In the genomic region with DNA sequence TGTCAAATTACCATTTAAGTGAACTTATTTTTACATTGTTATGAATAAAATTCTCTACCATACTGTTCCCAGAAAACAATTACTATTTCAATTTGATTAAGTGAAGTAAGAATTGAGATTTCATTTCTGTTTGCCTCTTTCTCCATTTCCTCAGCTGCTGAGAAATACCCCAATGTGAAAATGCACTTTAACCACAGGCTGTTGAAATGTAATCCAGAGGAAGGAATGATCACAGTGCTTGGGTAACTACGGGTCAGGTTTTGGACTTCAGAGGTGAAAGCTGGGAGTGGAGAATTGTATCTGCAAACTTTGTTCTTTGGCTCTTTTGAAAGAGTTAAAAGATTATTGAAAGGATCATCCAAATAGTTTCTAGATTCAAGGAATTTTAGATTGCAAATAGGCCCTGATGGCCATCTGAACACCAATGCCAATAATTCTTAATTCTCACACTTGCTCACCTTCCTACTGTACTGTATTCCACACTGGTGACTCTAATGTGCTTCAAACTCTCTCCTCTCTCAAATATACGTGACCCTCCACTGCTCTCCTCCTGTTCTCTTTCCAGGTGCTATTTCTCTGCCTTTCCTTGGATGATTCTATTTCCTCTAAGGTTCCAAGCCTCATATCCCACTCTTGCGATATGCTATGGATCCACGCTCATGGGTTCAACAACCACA, we compare ENCODE assay signal across 1 cellular context.
A peak's percentile ranks its signal among the peaks of the same experiment; 100 is the strongest.
TF ChIP-seq lines count a peak whose summit lies in the region.

No MANE protein-coding gene starts in this region.

TF ChIP-seq in HepG2, 621 proteins besides CTCF, POLR2A, EP300 and RAD21 (continued from another document):
- TF ChIP-seq CBX2 (IDR thresholded peaks at IDR 0.05; ENCODE audit: low read depth, low read length) (no peak), CBX2 (CRISPR knock-in tag; IDR thresholded peaks at IDR 0.05; ENCODE audit: low read depth) (no peak), KDM5A (IDR thresholded peaks at IDR 0.05; ENCODE audit: borderline replicate concordance, low read length) (no peak), ZFP90 (CRISPR knock-in tag; IDR thresholded peaks at IDR 0.05; ENCODE audit: borderline replicate concordance) (no peak), HNF4A (CRISPR knock-in tag; IDR thresholded peaks at IDR 0.05) (peak; percentile 36), HNF4G (IDR thresholded peaks at IDR 0.05; ENCODE audit: borderline replicate concordance, low read depth, low read length) (peak; percentile 31; the same call in 1 of the 2 replicates), HNF4G (CRISPR knock-in tag; IDR thresholded peaks at IDR 0.05; ENCODE audit: borderline replicate concordance, low read depth) (no peak), NCOA5 (CRISPR knock-in tag; IDR thresholded peaks at IDR 0.05) (no peak), TP53 (CRISPR knock-in tag; conservative IDR thresholded peaks at IDR 0.05) (no peak), KLF16 (CRISPR knock-in tag; IDR thresholded peaks at IDR 0.05) (no peak), ZNF20 (CRISPR knock-in tag; IDR thresholded peaks at IDR 0.05) (no peak)
- TF ChIP-seq, protein P1, sequence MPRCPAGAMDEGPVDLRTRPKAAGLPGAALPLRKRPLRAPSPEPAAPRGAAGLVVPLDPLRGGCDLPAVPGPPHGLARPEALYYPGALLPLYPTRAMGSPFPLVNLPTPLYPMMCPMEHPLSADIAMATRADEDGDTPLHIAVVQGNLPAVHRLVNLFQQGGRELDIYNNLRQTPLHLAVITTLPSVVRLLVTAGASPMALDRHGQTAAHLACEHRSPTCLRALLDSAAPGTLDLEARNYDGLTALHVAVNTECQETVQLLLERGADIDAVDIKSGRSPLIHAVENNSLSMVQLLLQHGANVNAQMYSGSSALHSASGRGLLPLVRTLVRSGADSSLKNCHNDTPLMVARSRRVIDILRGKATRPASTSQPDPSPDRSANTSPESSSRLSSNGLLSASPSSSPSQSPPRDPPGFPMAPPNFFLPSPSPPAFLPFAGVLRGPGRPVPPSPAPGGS (CRISPR knock-in tag; IDR thresholded peaks at IDR 0.05): no peak
